Comparison of ENCODE assay signal across 20 cellular contexts in genomic region chr1:89649783-89650182, GRCh38. TPM values are rescaled to one million over a fixed set of nuclear protein-coding genes. Genes with fewer than 3 reads are reported as not detected.
A peak's percentile ranks its signal among the peaks of the same experiment; 100 is the strongest.
DNase-seq lines count a peak whose midpoint lies in the region; ATAC-seq, FAIRE-seq and TF ChIP-seq lines count a peak whose summit lies in the region.
"Had no signal": no experiment of that assay in that cellular context is flagged by ENCODE, and none has a peak within 500 bp of the region (broad histone marks: within the 10 kb centered on the region; RNA-seq: fewer than 3 reads in every experiment).

No MANE protein-coding gene starts in this region.

- ATAC-seq in activated T-cell treated with anti-CD3 and anti-CD28 coated beads, Interleukin-2, amount 50 U/mL, for 4 hours = peak in 1 of 2 donors; percentile 21
- no peak for ATAC-seq in natural killer cell
- ATAC-seq: foreskin keratinocyte, left cardiac atrium, right cardiac atrium had no signal

- no peaks in the 10 kb centered on the region; the same call in 1 of the 2 replicates for H3K36me3 ChIP-seq in GM23248 (ENCODE audit: low read depth)

- no peaks in the 10 kb centered on the region for H3F3A ChIP-seq in GM23248 (ENCODE audit: insufficient read depth)

- H4K20me1 ChIP-seq in GM23248 (ENCODE audit: insufficient read depth) = no peaks in the 10 kb centered on the region

- H3K4me1 Mint-ChIP-seq in activated T-cell treated with anti-CD3 and anti-CD28 coated beads, Interleukin-2, amount 50 U/mL, for 4 hours (ENCODE audit: low read depth) = peaks cover 67% of the 10 kb centered on the region
- peaks cover 56% of the 10 kb centered on the region for H3K4me1 Mint-ChIP-seq in activated T-helper 2 cell treated with anti-CD3 and anti-CD28 coated beads, Interferon-gamma antibody, Interleukin-2, Interleukin-4, amounts not matched to agents 10 μg/mL and 5 μg/mL and 100 μg/mL, durations not matched to agents 14 hours and 24 hours and 36 hours (ENCODE audit: low read depth)
- peaks cover 39 to 41% of the 10 kb centered on the region in 2 donors for H3K4me1 Mint-ChIP-seq in natural killer cell
- H3K4me1 Mint-ChIP-seq: brain had no signal

- no peaks in the 10 kb centered on the region for H3K4me1 ChIP-seq in GM23248 (ENCODE audit: insufficient read depth)
- H3K4me1 ChIP-seq: foreskin keratinocyte had no signal

- intact Hi-C loops in activated T-helper 2 cell treated with anti-CD3 and anti-CD28 coated beads, Interferon-gamma antibody, Interleukin-2, Interleukin-4, amounts not matched to agents 10 μg/mL and 5 μg/mL and 100 μg/mL, durations not matched to agents 14 hours and 24 hours and 36 hours (cut with micrococcal nuclease) = loop anchor here (1.0 kb wide), 1 partner anchor 13 kb away; no protein-coding TSS in a partner anchor
- intact Hi-C loops in natural killer cell (cut with micrococcal nuclease) = no loop called here

- in situ Hi-C loops in GM23248 (cut with MboI) = loop anchor here (25.0 kb wide), 1 partner anchor 338 kb away; the partner anchor contains the start of gene ZNF326

- peaks cover 95% of the 10 kb centered on the region for H3K79me2 ChIP-seq in GM23248 (ENCODE audit: insufficient read depth)

- H3K4me2 ChIP-seq in GM23248 (ENCODE audit: unreplicated experiment) = no peak overlapping the region

- DNase-seq in activated T-cell treated with anti-CD3 and anti-CD28 coated beads, Interleukin-2, amount 50 U/mL, for 4 hours = no peak
- DNase-seq in activated T-cell treated with anti-CD3 and anti-CD28 coated beads for 4 hours (no peak), GM23248 (no peak), natural killer cell (no peak), SHP77 (lab: John Stamatoyannopoulos, UW) (no peak), frontal cortex (ENCODE audit: low spot score in 2 of 2) (no peak), NCI-H128 (lab: John Stamatoyannopoulos, UW; ENCODE audit: unreplicated experiment) (no peak)
- no peak for DNase-seq in activated T-helper 2 cell treated with anti-CD3 and anti-CD28 coated beads, Interferon-gamma antibody, Interleukin-2, Interleukin-4, amounts not matched to agents 10 μg/mL and 5 μg/mL and 100 μg/mL, durations not matched to agents 14 hours and 24 hours and 36 hours (ENCODE audit: low spot score)
- DNase-seq: ACHN, activated gamma-delta T cell, cortex of kidney, foreskin keratinocyte, KG1, left cardiac atrium, NCI-H1048, nucleus accumbens, OCI-M1, right cardiac atrium had no signal

- no peak overlapping the region for H3K27ac ChIP-seq in GM23248
- H3K27ac ChIP-seq: foreskin keratinocyte had no signal

- H2AFZ ChIP-seq in GM23248 = peak overlapping the region; percentile 13; the same call in 1 of the 2 replicates

- no peaks in the 10 kb centered on the region for H3K27me3 Mint-ChIP-seq in activated T-cell treated with anti-CD3 and anti-CD28 coated beads, Interleukin-2, amount 50 U/mL, for 4 hours (ENCODE audit: low read depth)
- no peaks in the 10 kb centered on the region for H3K27me3 Mint-ChIP-seq in activated T-helper 2 cell treated with anti-CD3 and anti-CD28 coated beads, Interferon-gamma antibody, Interleukin-2, Interleukin-4, amounts not matched to agents 10 μg/mL and 5 μg/mL and 100 μg/mL, durations not matched to agents 14 hours and 24 hours and 36 hours (ENCODE audit: low read depth)
- no peaks in the 10 kb centered on the region for H3K27me3 Mint-ChIP-seq in natural killer cell (ENCODE audit: low read depth in 2 of 2)

- no peak overlapping the region for H3K9ac ChIP-seq in GM23248

- H3K4me3 Mint-ChIP-seq in activated T-cell treated with anti-CD3 and anti-CD28 coated beads, Interleukin-2, amount 50 U/mL, for 4 hours = peak overlapping the region; percentile 27
- no peak overlapping the region for H3K4me3 Mint-ChIP-seq in activated T-helper 2 cell treated with anti-CD3 and anti-CD28 coated beads, Interferon-gamma antibody, Interleukin-2, Interleukin-4, amounts not matched to agents 10 μg/mL and 5 μg/mL and 100 μg/mL, durations not matched to agents 14 hours and 24 hours and 36 hours (ENCODE audit: low read depth)
- H3K4me3 Mint-ChIP-seq in natural killer cell = no peak overlapping the region
- H3K4me3 Mint-ChIP-seq: brain had no signal

- H3K9me2 ChIP-seq in GM23248 (ENCODE audit: insufficient read depth) = no peaks in the 10 kb centered on the region

- H3K36me3 Mint-ChIP-seq in activated T-cell treated with anti-CD3 and anti-CD28 coated beads, Interleukin-2, amount 50 U/mL, for 4 hours (ENCODE audit: insufficient read depth) = peaks cover 58% of the 10 kb centered on the region
- H3K36me3 Mint-ChIP-seq in activated T-helper 2 cell treated with anti-CD3 and anti-CD28 coated beads, Interferon-gamma antibody, Interleukin-2, Interleukin-4, amounts not matched to agents 10 μg/mL and 5 μg/mL and 100 μg/mL, durations not matched to agents 14 hours and 24 hours and 36 hours (ENCODE audit: low read depth) = peaks cover 79% of the 10 kb centered on the region
- peaks cover 10% of the 10 kb centered on the region for H3K36me3 Mint-ChIP-seq in natural killer cell

- H3K27me3 ChIP-seq in GM23248 (replicated peaks; ENCODE audit: insufficient read depth) = no peaks in the 10 kb centered on the region
- H3K27me3 ChIP-seq: foreskin keratinocyte had no signal

- H3K27ac Mint-ChIP-seq in activated T-helper 2 cell treated with anti-CD3 and anti-CD28 coated beads, Interferon-gamma antibody, Interleukin-2, Interleukin-4, amounts not matched to agents 10 μg/mL and 5 μg/mL and 100 μg/mL, durations not matched to agents 14 hours and 24 hours and 36 hours = peak overlapping the region; percentile 44
- H3K27ac Mint-ChIP-seq in natural killer cell = peak overlapping the region; percentile 65 to 69
- H3K27ac Mint-ChIP-seq: brain had no signal

- no peak overlapping the region for H3K4me3 ChIP-seq in GM23248

- no peaks in the 10 kb centered on the region for H3K9me3 ChIP-seq in GM23248 (ENCODE audit: low read depth)

- TF ChIP-seq CTCF in natural killer cell (IDR thresholded peaks at IDR 0.05) = no peak

- peaks cover 18% of the 10 kb centered on the region for H3K9me3 Mint-ChIP-seq in activated T-cell treated with anti-CD3 and anti-CD28 coated beads, Interleukin-2, amount 50 U/mL, for 4 hours
- H3K9me3 Mint-ChIP-seq in activated T-helper 2 cell treated with anti-CD3 and anti-CD28 coated beads, Interferon-gamma antibody, Interleukin-2, Interleukin-4, amounts not matched to agents 10 μg/mL and 5 μg/mL and 100 μg/mL, durations not matched to agents 14 hours and 24 hours and 36 hours = peaks cover 25% of the 10 kb centered on the region
- H3K9me3 Mint-ChIP-seq in natural killer cell = peaks cover 0 to 4% of the 10 kb centered on the region in 2 donors

- no peak for FAIRE-seq in frontal cortex (lab: Jason Lieb, UNC)
- FAIRE-seq: TTC549 had no signal

RNA-seq across cellular contexts. Expression of gene LRRC8C, which starts 16.9 kb away (rescaled TPM):
- 10 to 100 TPM; 59.0 to 78.1 (median 74.3) TPM for total RNA-seq in activated T-cell treated with anti-CD3 and anti-CD28 coated beads, Interleukin-2, amount 50 U/mL, for 4 hours
- total RNA-seq in GM23248 (2014; rRNA removed; shearing (Covaris generic)) = 5.7 and 7.3 TPM in 2 replicates
- polyA plus RNA-seq in GM23248 (2016; fragmentation: Nextera tagmentation; extraction: Ambion mirVana) = 3.5 and 3.6 TPM in 2 replicates
- 56.1 and 56.5 TPM in 2 replicates for total RNA-seq in activated T-helper 2 cell treated with anti-CD3 and anti-CD28 coated beads, Interferon-gamma antibody, Interleukin-2, Interleukin-4, amounts not matched to agents 10 μg/mL and 5 μg/mL and 100 μg/mL, durations not matched to agents 14 hours and 24 hours and 36 hours
- total RNA-seq in natural killer cell = 10 to 100 TPM in 2 of 3 donors, 1 to 10 TPM in 1; 7.6 to 19.1 (median 15.1) TPM
- total RNA-seq in frontal cortex = 6.9 TPM
